In genomic region chr2:176165598-176166055, GRCh38 we compare ENCODE assay signal across 18 cellular contexts. TPM values are rescaled to one million over a fixed set of nuclear protein-coding genes. Genes with fewer than 3 reads are reported as not detected.
DNase-seq lines count a peak whose midpoint lies in the region; ATAC-seq and TF ChIP-seq lines count a peak whose summit lies in the region.
"Had no signal": no experiment of that assay in that cellular context is flagged by ENCODE, and none has a peak within 500 bp of the region (broad histone marks: within the 10 kb centered on the region; RNA-seq: fewer than 3 reads in every experiment).

No MANE protein-coding gene starts in this region.

- H3K79me2 ChIP-seq in neural cell (replicated peaks; ENCODE audit: insufficient read depth, low read length): no peaks in the 10 kb centered on the region

- H3K27ac ChIP-seq in neural cell (ENCODE audit: low read length) (no peak overlapping the region), esophagus muscularis mucosa (replicated peaks in 1 of 4) (no peak overlapping the region)
- H3K27ac ChIP-seq: A549, C4-2B, RWPE1 had no signal

- H3K9me3 ChIP-seq in NT2/D1 (ENCODE audit: insufficient read depth, low read length): no peaks in the 10 kb centered on the region; the same call in 1 of the 2 replicates
- H3K9me3 ChIP-seq in neural cell (ENCODE audit: low read length): peaks cover 23% of the 10 kb centered on the region
- H3K9me3 ChIP-seq in esophagus muscularis mucosa: peaks cover 0 to 5% (median 0%) of the 10 kb centered on the region in 4 donors
- H3K9me3 ChIP-seq: A549 had no signal

- H3K4me1 ChIP-seq in NT2/D1 (ENCODE audit: insufficient read depth, insufficient read length): peaks cover 9% of the 10 kb centered on the region
- H3K4me1 ChIP-seq in esophagus muscularis mucosa: peaks cover 0 to 28% (median 18%) of the 10 kb centered on the region in 4 donors
- H3K4me1 ChIP-seq: A549 had no signal

- TF ChIP-seq POLR2A in esophagus muscularis mucosa (IDR thresholded peaks at IDR 0.05; ENCODE audit: low read depth): no peak

- no peak overlapping the region for H3K4me2 ChIP-seq in neural cell (ENCODE audit: low read length)
- H3K4me2 ChIP-seq: A549 had no signal

- no peaks in the 10 kb centered on the region for H3K36me3 ChIP-seq in NT2/D1 (ENCODE audit: insufficient read depth, insufficient read length, low read length)
- H3K36me3 ChIP-seq in neural cell (ENCODE audit: insufficient read depth, low read length): no peaks in the 10 kb centered on the region
- no peaks in the 10 kb centered on the region for H3K36me3 ChIP-seq in esophagus muscularis mucosa

- H3K4me3 ChIP-seq in NT2/D1 (ENCODE audit: insufficient read length, low read depth) (peak overlapping the region; percentile 13), neural cell (ENCODE audit: low read length) (no peak overlapping the region), esophagus muscularis mucosa (peak overlapping the region in 1 of 4 donors; percentile 1)
- H3K4me3 ChIP-seq: A549 had no signal

- no peaks in the 10 kb centered on the region for H3K9me2 ChIP-seq in neural cell (ENCODE audit: insufficient read depth, low read length)

- peak; percentile 18 for ATAC-seq in esophagus mucosa
- ATAC-seq: A549 had no signal

- TF ChIP-seq EP300 in neural cell (conservative IDR thresholded peaks at IDR 0.05; ENCODE audit: poor library complexity, severe bottlenecking) (no peak), esophagus muscularis mucosa (IDR thresholded peaks at IDR 0.05) (no peak)

- H3K9ac ChIP-seq in NT2/D1 (ENCODE audit: insufficient read length, low read depth) (no peak overlapping the region), neural cell (ENCODE audit: low read length) (no peak overlapping the region)

- H2AFZ ChIP-seq in neural cell (ENCODE audit: low read depth, low read length): no peak overlapping the region

- H4K20me1 ChIP-seq in neural cell (ENCODE audit: insufficient read depth): no peaks in the 10 kb centered on the region

- no peak for TF ChIP-seq RAD21 in neural cell (conservative IDR thresholded peaks at IDR 0.05)

- intact Hi-C loops in esophagus muscularis mucosa (cut with DNase I): no loop called here

- WGBS in esophagus muscularis mucosa: 16% methylated on average over 6 of the region's 9 CpGs

- no peaks in the 10 kb centered on the region for H3F3A ChIP-seq in neural cell (ENCODE audit: insufficient read depth, low read length, poor library complexity, severe bottlenecking)

- TF ChIP-seq CTCF in neural cell (IDR thresholded peaks at IDR 0.05; ENCODE audit: poor library complexity, severe bottlenecking): no peak
- no peak for TF ChIP-seq CTCF in esophagus muscularis mucosa (IDR thresholded peaks at IDR 0.05)

- H3K27me3 ChIP-seq in NT2/D1 (ENCODE audit: insufficient read depth, insufficient read length): peaks cover 100% of the 10 kb centered on the region
- H3K27me3 ChIP-seq in neural cell (ENCODE audit: insufficient read depth, low read depth, low read length): peaks cover 100% of the 10 kb centered on the region
- peaks cover 0 to 100% (median 55%) of the 10 kb centered on the region in 4 donors for H3K27me3 ChIP-seq in esophagus muscularis mucosa

- DNase-seq in COLO829 (ENCODE audit: low spot score) (peak; percentile 42), NT2/D1 (ENCODE audit: low read depth, low spot score) (no peak), esophagus muscularis mucosa (ENCODE audit: extremely low spot score) (no peak), RKO (ENCODE audit: low spot score) (no peak), AML-193 (lab: John Stamatoyannopoulos, UW) (no peak)
- no peak for DNase-seq in NK-92 treated with Interleukin-12 subunit alpha and Interleukin-12 subunit beta, amount 100 ng/mL, for 24 hours (lab: John Stamatoyannopoulos, UW)
- DNase-seq: GF-D8, NCI-H1105 treated with DMSO at 0.1 percent for 48 hours, NCI-H187, NCI-H2171, NCI-H446, NCI-H69 had no signal

TF ChIP-seq in neural cell, 6 proteins besides CTCF, POLR2A, EP300 and RAD21:
- TF ChIP-seq EZH2 (IDR thresholded peaks at IDR 0.05; ENCODE audit: borderline replicate concordance, insufficient read depth, low read length, poor library complexity, severe bottlenecking): peak; percentile 21
- TF ChIP-seq REST (IDR thresholded peaks at IDR 0.05; ENCODE audit: borderline replicate concordance): no peak

RNA-seq across cellular contexts. Expression of gene HOXD3, which starts 8.5 kb away (rescaled TPM):
- total RNA-seq in esophagus mucosa (0.52 TPM), esophagus muscularis mucosa (1 to 10 TPM in 2 of 4 donors, under 1 TPM in 2; 0.86 to 2.1 (median 1.4) TPM)
- not detected in 2 replicates for polyA plus RNA-seq in neural cell
- polyA minus RNA-seq in neural cell: not detected in 2 replicates
- total RNA-seq: LHCN-M2 had no signal

RNA-seq across cellular contexts. Expression of gene HOXD4, which starts 14.3 kb away (rescaled TPM):
- total RNA-seq in esophagus mucosa (0.36 TPM), esophagus muscularis mucosa (1 to 10 TPM in 2 of 4 donors, under 1 TPM in 2; 0.66 to 2.9 (median 1.9) TPM)
- not detected in 2 replicates for polyA plus RNA-seq in neural cell
- polyA minus RNA-seq in neural cell: not detected in 2 replicates
- total RNA-seq: LHCN-M2 had no signal

RNA-seq across cellular contexts. Expression of gene HOXD1, which starts 22.8 kb away (rescaled TPM):
- total RNA-seq in esophagus mucosa (0.16 TPM), esophagus muscularis mucosa (under 1 TPM in 2 of 4 donors, not detected in 2; 0.19 to 0.34 TPM)
- not detected in 2 replicates for polyA plus RNA-seq in neural cell
- polyA minus RNA-seq in neural cell: not detected in 2 replicates
- total RNA-seq: LHCN-M2 had no signal

RNA-seq across cellular contexts. Expression of gene HOXD8, which starts 36.1 kb away (rescaled TPM):
- 0.88 TPM for total RNA-seq in esophagus mucosa
- polyA plus RNA-seq in neural cell: not detected in 2 replicates
- not detected in 2 replicates for polyA minus RNA-seq in neural cell
- total RNA-seq in esophagus muscularis mucosa: 1 to 10 TPM; 3.7 to 4.8 (median 4.3) TPM

RNA-seq across cellular contexts. Expression of gene HOXD9, which starts 43.1 kb away (rescaled TPM):
- 1.1 TPM for total RNA-seq in esophagus mucosa
- not detected in 2 replicates for polyA plus RNA-seq in neural cell
- not detected in 2 replicates for polyA minus RNA-seq in neural cell
- 1 to 10 TPM in 1 of 4 donors, under 1 TPM in 3; 0.83 to 2.2 (median 0.99) TPM for total RNA-seq in esophagus muscularis mucosa
